8 cellular contexts compared by ENCODE assay signal in the genomic region with DNA sequence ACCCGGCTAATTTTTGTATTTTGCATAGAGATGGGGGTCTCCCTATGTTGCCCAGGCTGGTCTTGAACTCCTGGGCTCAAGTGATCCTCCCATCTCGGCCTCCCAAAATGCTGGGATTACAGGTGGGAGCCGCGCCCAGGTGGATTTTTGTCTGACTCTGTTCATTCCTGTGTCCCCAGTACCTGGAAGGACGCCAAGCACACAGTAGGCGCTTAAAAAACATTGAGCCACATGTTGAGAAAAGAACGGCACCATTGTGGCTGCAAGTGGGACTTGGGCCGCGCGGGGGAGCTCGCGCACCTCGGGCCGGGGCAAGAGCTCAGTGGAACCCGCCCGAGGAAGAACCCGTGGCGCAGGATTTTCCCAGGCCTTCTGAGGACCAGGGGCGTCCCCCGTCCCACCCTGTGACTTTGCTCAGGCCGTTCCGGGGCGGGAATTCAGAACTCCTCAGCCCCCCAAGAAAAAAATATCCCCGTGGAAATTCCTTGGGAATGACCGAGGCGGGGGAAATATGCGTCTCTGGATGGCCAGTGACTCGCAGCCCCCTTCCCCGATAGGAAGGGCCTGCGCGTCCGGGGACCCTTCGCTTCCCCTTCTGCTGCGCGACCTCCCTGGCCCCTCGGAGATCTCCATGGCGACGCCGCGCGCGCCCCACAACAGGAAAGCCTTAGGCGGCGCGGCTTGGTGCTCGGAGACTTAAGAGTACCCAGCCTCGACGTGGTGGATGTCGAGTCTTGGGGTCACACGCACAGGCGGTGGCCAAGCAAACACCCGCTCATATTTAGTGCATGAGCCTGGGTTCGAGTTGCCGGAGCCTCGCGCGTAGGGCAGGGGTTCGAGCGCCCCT. TPM values are rescaled to one million over a fixed set of nuclear protein-coding genes. Genes with fewer than 3 reads are reported as not detected.
A peak's percentile ranks its signal among the peaks of the same experiment; 100 is the strongest.
DNase-seq lines count a peak whose midpoint lies in the region; ATAC-seq, FAIRE-seq and TF ChIP-seq lines count a peak whose summit lies in the region.

No MANE protein-coding gene starts in this region.

- H3K9me3 Mint-ChIP-seq in T-cell, result no peaks in the 10 kb centered on the region
- no peaks in the 10 kb centered on the region for H3K9me3 Mint-ChIP-seq in activated naive CD8-positive, alpha-beta T cell treated with anti-CD3 and anti-CD28 coated beads, Interleukin-2, amount 50 U/mL, for 24 hours

- H3K79me2 ChIP-seq in MM.1S (ENCODE audit: low read length), result peaks cover 8% of the 10 kb centered on the region; the same call in 1 of the 2 replicates

- no peaks in the 10 kb centered on the region for H3K27me3 ChIP-seq in MM.1S (replicated peaks; ENCODE audit: insufficient read depth, low read length)
- peaks cover 0 to 19% (median 3%) of the 10 kb centered on the region in 7 donors for H3K27me3 ChIP-seq in heart right ventricle
- peaks cover 0 to 13% of the 10 kb centered on the region in 2 donors for H3K27me3 ChIP-seq in tibial nerve

- peaks cover 16% of the 10 kb centered on the region for H3K4me1 ChIP-seq in A549
- 0 out of 2 replicates have a peak, but pooled peaks cover 13% of the 10 kb centered on the region for H3K4me1 ChIP-seq in MM.1S (ENCODE audit: low read length)
- peaks cover 7 to 70% (median 46%) of the 10 kb centered on the region in 9 donors for H3K4me1 ChIP-seq in heart right ventricle
- H3K4me1 ChIP-seq in tibial nerve, result peaks cover 0 to 35% (median 13%) of the 10 kb centered on the region in 4 donors

- no peaks in the 10 kb centered on the region for H3F3A ChIP-seq in MM.1S (ENCODE audit: insufficient read depth, low read length)

- H2AFZ ChIP-seq in MM.1S (ENCODE audit: low read length), result peak overlapping the region; percentile 81

- POLR2A ChIA-PET in A549 (lab: Yijun Ruan, JAX), result interaction anchor here (0.6 to 2.3 kb wide), 4 partner anchors 9 to 123 kb away, joined by 3 to 10 read pairs (median 4); partner anchors contain the start of gene RAVER1
- POLR2A ChIA-PET in T-cell (lab: Charles Lee), result interaction anchor here in 1 of 2 donors (0.6 to 1.0 kb wide), 2 partner anchors 9 to 411 kb away, joined by 4 to 13 read pairs; no protein-coding TSS in a partner anchor

- ATAC-seq in A549, result peak; percentile 86 to 92
- ATAC-seq in T-cell (replicated peaks in 1 of 4), result peak; percentile 67 to 74 (median 70)
- peak; percentile 65 for ATAC-seq in activated naive CD8-positive, alpha-beta T cell treated with anti-CD3 and anti-CD28 coated beads, Interleukin-2, amount 50 U/mL, for 24 hours
- peak; percentile 74 to 91 (median 88) for ATAC-seq in heart right ventricle

- H3K4me2 ChIP-seq in A549 (peak overlapping the region; percentile 69), MM.1S (ENCODE audit: low read depth, low read length) (peak overlapping the region; percentile 98)

- H3K9me3 ChIP-seq in A549, result no peaks in the 10 kb centered on the region
- H3K9me3 ChIP-seq in MM.1S (replicated peaks; ENCODE audit: insufficient read depth, low read length), result no peaks in the 10 kb centered on the region
- H3K9me3 ChIP-seq in heart right ventricle, result no peaks in the 10 kb centered on the region
- H3K9me3 ChIP-seq in tibial nerve, result no peaks in the 10 kb centered on the region

- peak; percentile 89 to 90 for TF ChIP-seq RAD21 in A549 (conservative IDR thresholded peaks at IDR 0.05 in 1 of 2, IDR thresholded peaks at IDR 0.05 in 1 of 2)

- FAIRE-seq in A549 (lab: Jason Lieb, UNC) (no peak), GM18507 (lab: Jason Lieb, UNC) (peak; percentile 84)

- H3K36me3 Mint-ChIP-seq in T-cell, result peaks cover 3% of the 10 kb centered on the region
- peaks cover 13% of the 10 kb centered on the region for H3K36me3 Mint-ChIP-seq in activated naive CD8-positive, alpha-beta T cell treated with anti-CD3 and anti-CD28 coated beads, Interleukin-2, amount 50 U/mL, for 24 hours (ENCODE audit: low read depth)

- intact Hi-C loops in heart right ventricle (cut with DNase I) (loop anchor here (1.0 to 10.0 kb wide), 7 partner anchors 48 to 121 kb away; partner anchors contain the start of genes RAVER1 (in 6 of the 10), ICAM3 (in 2 of the 10) and FDX2 (in 1 of the 10)), posterior cingulate gyrus (cut with DNase I) (loop anchor here (1.0 to 10.0 kb wide), 2 partner anchors 65 to 120 kb away; partner anchors contain the start of genes ICAM3 and RAVER1)

- peak overlapping the region; percentile 82 to 87 for H3K27ac Mint-ChIP-seq in T-cell
- H3K27ac Mint-ChIP-seq in activated naive CD8-positive, alpha-beta T cell treated with anti-CD3 and anti-CD28 coated beads, Interleukin-2, amount 50 U/mL, for 24 hours, result peak overlapping the region; percentile 89

- WGBS in A549 (ENCODE audit: missing lambda C conversion rate), result 32% methylated on average over 44 of the region's 59 CpGs
- 4% methylated on average over 59 of the region's 59 CpGs for WGBS in heart right ventricle, 2 donors
- WGBS in tibial nerve, 2 donors, result 2 to 3% methylated on average over 29 to 52 of the region's 59 CpGs

- peak in 1 of 2 experiments; percentile 63 for DNase-seq in A549 (ENCODE audit: low read depth in 1 of 2, low spot score in 1 of 2)
- no peak for DNase-seq in GM18507 (ENCODE audit: extremely low spot score, insufficient read length, low read depth)
- DNase-seq in MM.1S, result peak; percentile 74
- peak; percentile 60 to 88 (median 82) for DNase-seq in T-cell
- DNase-seq in activated naive CD8-positive, alpha-beta T cell treated with anti-CD3 and anti-CD28 coated beads, Interleukin-2, amount 50 U/mL, for 24 hours, result peak; percentile 94
- DNase-seq in heart right ventricle, result peak; percentile 89 to 91
- peak; percentile 61 to 97 (median 82) for DNase-seq in posterior cingulate gyrus
- peak; percentile 79 to 91 for DNase-seq in tibial nerve (ENCODE audit: low spot score in 2 of 2)

- no peaks in the 10 kb centered on the region for H3K27me3 Mint-ChIP-seq in T-cell
- no peaks in the 10 kb centered on the region for H3K27me3 Mint-ChIP-seq in activated naive CD8-positive, alpha-beta T cell treated with anti-CD3 and anti-CD28 coated beads, Interleukin-2, amount 50 U/mL, for 24 hours

- H4K20me1 ChIP-seq in MM.1S (ENCODE audit: insufficient read depth, low read length), result no peaks in the 10 kb centered on the region

- H3K9ac ChIP-seq in MM.1S (ENCODE audit: low read length), result peak overlapping the region; percentile 36; the same call in 1 of the 2 replicates

- CTCF ChIA-PET in A549 (lab: Yijun Ruan, JAX), result interaction anchor here (0.6 to 6.7 kb wide), 35 partner anchors 9 to 311 kb away, joined by 3 to 104 read pairs (median 4); partner anchors contain the start of genes CDC37, ICAM5, RAVER1 and TYK2
- CTCF ChIA-PET in T-cell (lab: Charles Lee), result interaction anchor here (0.6 to 4.7 kb wide), 13 partner anchors 9 to 826 kb away, joined by 3 to 75 read pairs (median 6); partner anchors contain the start of gene TYK2 (in 1 of the 2)

- H3K4me3 ChIP-seq in A549, result peak overlapping the region; percentile 17; the same call in 1 of the 3 replicates
- peak overlapping the region; percentile 57 for H3K4me3 ChIP-seq in MM.1S (ENCODE audit: low read length)
- H3K4me3 ChIP-seq in heart right ventricle, result peak overlapping the region; percentile 12 to 78 (median 58)
- peak overlapping the region; percentile 17 to 59 (median 50) for H3K4me3 ChIP-seq in tibial nerve

- TF ChIP-seq CTCF in A549 (IDR thresholded peaks at IDR 0.05) (peak; percentile 79), MM.1S (IDR thresholded peaks at IDR 0.05; ENCODE audit: low read length) (peak; percentile 90), heart right ventricle (IDR thresholded peaks at IDR 0.05) (peak; percentile 94 to 99 (median 97)), tibial nerve (IDR thresholded peaks at IDR 0.05) (peak; percentile 93 to 96 (median 95))

- H3K4me3 Mint-ChIP-seq in T-cell, result peak overlapping the region; percentile 81 to 84 (median 81)
- peak overlapping the region; percentile 85 for H3K4me3 Mint-ChIP-seq in activated naive CD8-positive, alpha-beta T cell treated with anti-CD3 and anti-CD28 coated beads, Interleukin-2, amount 50 U/mL, for 24 hours

- no peaks in the 10 kb centered on the region for H3K9me2 ChIP-seq in MM.1S (replicated peaks; ENCODE audit: insufficient read depth, low read length)

- TF ChIP-seq EP300 in A549 (IDR thresholded peaks at IDR 0.05), result no peak
- no peak for TF ChIP-seq EP300 in tibial nerve (IDR thresholded peaks at IDR 0.05)

- TF ChIP-seq POLR2A in A549 (IDR thresholded peaks at IDR 0.05; ENCODE audit: low read length), result no peak
- no peak for TF ChIP-seq POLR2A in tibial nerve (IDR thresholded peaks at IDR 0.05)

- H3K27ac ChIP-seq in A549 (peak overlapping the region; percentile 6 to 78; a peak in 4 of 6 replicates), MM.1S (ENCODE audit: low read length) (peak overlapping the region; percentile 46; the same call in 1 of the 2 replicates), heart right ventricle (peak overlapping the region; percentile 87 to 99 (median 91)), tibial nerve (peak overlapping the region; percentile 37 to 87 (median 85))

- H3K4me1 Mint-ChIP-seq in T-cell, result peaks cover 22 to 30% (median 27%) of the 10 kb centered on the region in 3 donors
- H3K4me1 Mint-ChIP-seq in activated naive CD8-positive, alpha-beta T cell treated with anti-CD3 and anti-CD28 coated beads, Interleukin-2, amount 50 U/mL, for 24 hours, result peaks cover 37% of the 10 kb centered on the region

- H3K36me3 ChIP-seq in MM.1S (replicated peaks; ENCODE audit: insufficient read depth, low read length) (no peaks in the 10 kb centered on the region), heart right ventricle (peaks cover 0 to 16% (median 0%) of the 10 kb centered on the region in 9 donors), tibial nerve (peaks cover 0 to 4% (median 0%) of the 10 kb centered on the region in 3 donors)

RNA-seq across cellular contexts. Expression of gene ICAM1, which starts 1.4 kb away (rescaled TPM):
- polyA plus RNA-seq in A549 (2011; rRNA removed) (1.4 and 3.5 TPM in 2 replicates), A549 (2017; fragmentation: RNase III; extraction: RNeasy Plus Mini Kit Qiagen cat#74134 plus additional on column Dnase treatment) (1.2 to 2.6 TPM (median 1.5 TPM) in 3 replicates), heart right ventricle (10 to 100 TPM in 1 of 2 donors, 1 to 10 TPM in 1; 6.9 to 12.1 TPM)
- 0.40 and 0.66 TPM in 2 replicates for polyA plus RNA-seq in A549 (2012; cell fraction: cytosol; rRNA removed)
- 1.3 TPM in 2 replicates for polyA plus RNA-seq in A549 (2012; cell fraction: nucleus; rRNA removed)
- polyA minus RNA-seq in A549 (2011; rRNA and poly(A)+ RNA removed), result 2.1 and 4.4 TPM in 2 replicates
- total RNA-seq in T-cell (10 to 100 TPM in 1 of 5 donors, 1 to 10 TPM in 4; 4.2 to 11.0 (median 5.9) TPM), heart right ventricle (10 to 100 TPM in 3 of 10 donors, 1 to 10 TPM in 7; 3.6 to 66.6 (median 9.3) TPM), tibial nerve (10 to 100 TPM; 14.7 to 50.1 (median 43.1) TPM)

RNA-seq across cellular contexts. Expression of gene ICAM4, which starts 17.2 kb away (rescaled TPM):
- polyA plus RNA-seq in A549 (2011; rRNA removed) (not detected in 2 replicates), A549 (2017; fragmentation: RNase III; extraction: RNeasy Plus Mini Kit Qiagen cat#74134 plus additional on column Dnase treatment) (not detected in 3 replicates), heart right ventricle (under 1 TPM; 0.59 to 0.73 TPM)
- polyA plus RNA-seq in A549 (2012; cell fraction: cytosol; rRNA removed), result not detected in 2 replicates
- 0.04 TPM in 1 of 2 replicates, not detected in the other for polyA plus RNA-seq in A549 (2012; cell fraction: nucleus; rRNA removed)
- not detected in 2 replicates for polyA minus RNA-seq in A549 (2011; rRNA and poly(A)+ RNA removed)
- total RNA-seq in T-cell (under 1 TPM; 0.47 to 0.79 (median 0.53) TPM), heart right ventricle (under 1 TPM in 9 of 10 donors, not detected in 1; 0.17 to 0.83 (median 0.48) TPM), tibial nerve (1 to 10 TPM in 1 of 4 donors, not detected in 3; 1.3 TPM)

RNA-seq across cellular contexts. Expression of gene MRPL4, which starts 17.5 kb away (rescaled TPM):
- polyA plus RNA-seq in A549 (2011; rRNA removed), result 25.9 and 26.4 TPM in 2 replicates
- polyA plus RNA-seq in A549 (2012; cell fraction: cytosol; rRNA removed), result 155 and 187 TPM in 2 replicates
- polyA plus RNA-seq in A549 (2012; cell fraction: nucleus; rRNA removed), result 156 and 201 TPM in 2 replicates
- 51.4 to 52.2 TPM (median 51.8 TPM) in 3 replicates for polyA plus RNA-seq in A549 (2017; fragmentation: RNase III; extraction: RNeasy Plus Mini Kit Qiagen cat#74134 plus additional on column Dnase treatment)
- 15.7 and 18.3 TPM in 2 replicates for polyA minus RNA-seq in A549 (2011; rRNA and poly(A)+ RNA removed)
- 10 to 100 TPM; 32.9 to 56.6 (median 53.1) TPM for total RNA-seq in T-cell
- total RNA-seq in heart right ventricle, result 10 to 100 TPM; 53.2 to 94.3 (median 69.0) TPM
- 100 to 1,000 TPM in 1 of 2 donors, 10 to 100 TPM in 1; 29.0 to 101 TPM for polyA plus RNA-seq in heart right ventricle
- total RNA-seq in tibial nerve, result 10 to 100 TPM; 37.9 to 83.1 (median 47.8) TPM

RNA-seq across cellular contexts. Expression of gene ICAM5, which starts 20.2 kb away (rescaled TPM):
- polyA plus RNA-seq in A549 (2011; rRNA removed), result 0.35 and 0.58 TPM in 2 replicates
- polyA plus RNA-seq in A549 (2012; cell fraction: cytosol; rRNA removed), result 1.0 and 1.6 TPM in 2 replicates
- polyA plus RNA-seq in A549 (2012; cell fraction: nucleus; rRNA removed), result 12.9 and 18.2 TPM in 2 replicates
- polyA plus RNA-seq in A549 (2017; fragmentation: RNase III; extraction: RNeasy Plus Mini Kit Qiagen cat#74134 plus additional on column Dnase treatment), result 0.77 to 1.5 TPM (median 0.81 TPM) in 3 replicates
- polyA minus RNA-seq in A549 (2011; rRNA and poly(A)+ RNA removed), result 0.34 TPM in 1 of 2 replicates, not detected in the other
- 1 to 10 TPM in 1 of 5 donors, under 1 TPM in 4; 0.20 to 1.1 (median 0.59) TPM for total RNA-seq in T-cell
- total RNA-seq in heart right ventricle, result under 1 TPM in 7 of 10 donors, not detected in 3; 0.18 to 0.62 (median 0.34) TPM
- 1 to 10 TPM in 1 of 2 donors, under 1 TPM in 1; 0.51 to 1.0 TPM for polyA plus RNA-seq in heart right ventricle
- total RNA-seq in tibial nerve, result 1 to 10 TPM in 2 of 4 donors, under 1 TPM in 2; 0.21 to 2.7 (median 0.93) TPM

RNA-seq across cellular contexts. Expression of gene S1PR2, which starts 38.4 kb away (rescaled TPM):
- 0.72 and 0.85 TPM in 2 replicates for polyA plus RNA-seq in A549 (2011; rRNA removed)
- polyA plus RNA-seq in A549 (2012; cell fraction: cytosol; rRNA removed), result 0.86 and 1.5 TPM in 2 replicates
- 0.95 and 1.4 TPM in 2 replicates for polyA plus RNA-seq in A549 (2012; cell fraction: nucleus; rRNA removed)
- 0.87 to 0.96 TPM (median 0.93 TPM) in 3 replicates for polyA plus RNA-seq in A549 (2017; fragmentation: RNase III; extraction: RNeasy Plus Mini Kit Qiagen cat#74134 plus additional on column Dnase treatment)
- 2.2 and 2.8 TPM in 2 replicates for polyA minus RNA-seq in A549 (2011; rRNA and poly(A)+ RNA removed)
- total RNA-seq in T-cell, result 10 to 100 TPM in 2 of 5 donors, 1 to 10 TPM in 3; 6.2 to 11.4 (median 9.8) TPM
- total RNA-seq in heart right ventricle, result 10 to 100 TPM in 1 of 10 donors, 1 to 10 TPM in 9; 1.8 to 12.2 (median 3.3) TPM
- 1 to 10 TPM; 1.8 to 4.8 TPM for polyA plus RNA-seq in heart right ventricle
- total RNA-seq in tibial nerve, result 10 to 100 TPM; 11.6 to 13.3 (median 12.2) TPM
